11 cellular contexts compared by ENCODE assay signal in the genomic region with DNA sequence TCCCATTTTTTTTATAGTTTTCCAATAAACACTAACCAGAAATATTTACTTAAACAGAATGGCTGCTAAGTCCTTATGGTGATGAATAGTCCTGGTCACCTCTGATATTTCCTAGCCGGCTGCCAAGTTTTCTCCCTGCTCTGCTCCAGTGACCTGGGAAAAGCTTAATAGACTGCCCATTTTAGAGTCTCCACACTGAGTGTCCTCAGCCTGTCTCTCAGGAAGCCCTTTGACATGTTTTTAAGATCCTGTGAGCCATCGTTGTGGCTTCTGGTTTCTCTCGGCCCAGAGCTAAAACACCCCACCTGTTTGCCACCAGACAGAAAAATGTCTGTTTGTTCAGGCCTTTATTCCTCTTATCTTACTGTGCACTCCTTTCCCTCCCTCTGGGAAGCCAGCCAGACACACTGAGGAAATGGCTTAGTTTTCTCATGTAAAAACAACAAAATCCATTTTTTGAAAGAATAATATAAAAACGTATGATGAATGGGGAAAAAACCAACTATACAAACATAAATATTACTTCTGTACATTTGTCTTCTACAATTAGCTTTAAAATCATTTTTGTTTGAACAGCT. TPM values are rescaled to one million over a fixed set of nuclear protein-coding genes. Genes with fewer than 3 reads are reported as not detected.
A peak's percentile ranks its signal among the peaks of the same experiment; 100 is the strongest.
DNase-seq lines count a peak whose midpoint lies in the region; ATAC-seq, FAIRE-seq and TF ChIP-seq lines count a peak whose summit lies in the region.
"Had no signal": no experiment of that assay in that cellular context is flagged by ENCODE, and none has a peak within 500 bp of the region (broad histone marks: within the 10 kb centered on the region; RNA-seq: fewer than 3 reads in every experiment).

No MANE protein-coding gene starts in this region.

- no peaks in the 10 kb centered on the region for H3K36me3 ChIP-seq in testis (ENCODE audit: low read depth, missing control alignments)
- peaks cover 33% of the 10 kb centered on the region in 2 experiments for H3K36me3 ChIP-seq in mesenchymal stem cell (ENCODE audit: control insufficient read depth in 1 of 2, insufficient read depth in 2 of 2, low read depth in 1 of 2, low read length in 2 of 2)
- peaks cover 9 to 13% of the 10 kb centered on the region in 2 donors for H3K36me3 ChIP-seq in kidney (ENCODE audit: control insufficient read depth in 1 of 2, insufficient read depth in 2 of 2, low read length in 2 of 2)

- FAIRE-seq in islet of Langerhans (lab: Jason Lieb, UNC) (peak; percentile 38), kidney (lab: Jason Lieb, UNC) (no peak)
- FAIRE-seq: colon had no signal

- no peak overlapping the region for H3K4me2 ChIP-seq in mesenchymal stem cell (ENCODE audit: low read length, poor library complexity, severe bottlenecking)

- H3K27me3 ChIP-seq in testis, result no peaks in the 10 kb centered on the region
- no peaks in the 10 kb centered on the region for H3K27me3 ChIP-seq in mesenchymal stem cell (ENCODE audit: control insufficient read depth in 1 of 2, insufficient read depth in 1 of 2, low read length in 2 of 2)

- no peak for ATAC-seq in GM21737 (IDR thresholded peaks at IDR 0.05; ENCODE audit: unreplicated experiment)

- H2BK5ac ChIP-seq in mesenchymal stem cell (ENCODE audit: low read depth, low read length, poor library complexity, severe bottlenecking), result no peak overlapping the region

- H3K14ac ChIP-seq in mesenchymal stem cell (ENCODE audit: low read length in 2 of 2), result no peak overlapping the region

- no peak overlapping the region for H2BK12ac ChIP-seq in mesenchymal stem cell (ENCODE audit: low read length in 2 of 2)

- H3K9me3 ChIP-seq in testis (no peaks in the 10 kb centered on the region), mesenchymal stem cell (ENCODE audit: control insufficient read depth, low read length) (no peaks in the 10 kb centered on the region), kidney (ENCODE audit: control insufficient read depth in 1 of 2, low read length in 2 of 2) (no peaks in the 10 kb centered on the region)

- no peak overlapping the region for H2BK120ac ChIP-seq in mesenchymal stem cell (ENCODE audit: low read depth, low read length)

- H4K8ac ChIP-seq in mesenchymal stem cell (ENCODE audit: low read length), result no peak overlapping the region

- H3K4me1 ChIP-seq in testis (peaks cover 10% of the 10 kb centered on the region), mesenchymal stem cell (ENCODE audit: control insufficient read depth, insufficient read depth, low read depth, low read length) (no peaks in the 10 kb centered on the region), kidney (ENCODE audit: control insufficient read depth in 1 of 2, insufficient read depth in 1 of 2, low read depth in 1 of 2, low read length in 2 of 2) (peaks cover 0 to 6% of the 10 kb centered on the region in 2 donors)

- TF ChIP-seq POLR2A in testis (IDR thresholded peaks at IDR 0.05), result no peak

- H4K91ac ChIP-seq in mesenchymal stem cell (ENCODE audit: low read length), result no peak overlapping the region

- H3K9ac ChIP-seq in mesenchymal stem cell (ENCODE audit: low read length), result no peak overlapping the region
- H3K9ac ChIP-seq in kidney (ENCODE audit: low read length in 2 of 2), result peak overlapping the region in 1 of 2 donors; percentile 8

- peaks cover 1% of the 10 kb centered on the region for H3K79me1 ChIP-seq in mesenchymal stem cell (replicated peaks; ENCODE audit: low read length, poor library complexity, severe bottlenecking)

- 24 to 33% methylated on average over 4 of the region's 4 CpGs for WGBS in testis, 2 donors
- WGBS in mesenchymal stem cell, result 45% methylated on average over 3 of the region's 4 CpGs

- no peak overlapping the region for H2BK15ac ChIP-seq in mesenchymal stem cell (ENCODE audit: low read depth, poor library complexity, severe bottlenecking)

- H2AFZ ChIP-seq in mesenchymal stem cell (ENCODE audit: low read depth, low read length), result no peak overlapping the region

- H3K4me3 ChIP-seq in testis, result no peak overlapping the region
- H3K4me3 ChIP-seq in mesenchymal stem cell (ENCODE audit: insufficient read depth in 1 of 2, low read depth in 1 of 2, low read length in 2 of 2), result no peak overlapping the region
- H3K4me3 ChIP-seq in kidney (ENCODE audit: low read length in 2 of 2), result no peak overlapping the region

- no peak overlapping the region for H3K4ac ChIP-seq in mesenchymal stem cell (ENCODE audit: low read depth in 1 of 2, low read length in 2 of 2)

- intact Hi-C loops in testis (cut with DNase I; ENCODE audit: low total_unique reads) (no loop called here), kidney (cut with DNase I) (no loop called here)

- no peak overlapping the region for H3K23ac ChIP-seq in mesenchymal stem cell (ENCODE audit: low read length in 2 of 2)

- DNase-seq in NCI-H1092 treated with DMSO at 0.1 percent for 48 hours (lab: John Stamatoyannopoulos, UW) (peak; percentile 87), astrocyte of the hippocampus (ENCODE audit: low read depth, low spot score) (peak; percentile 54), testis (peak; percentile 64), mesenchymal stem cell (no peak), kidney (no peak)
- no peak for DNase-seq in activated CD4-positive, alpha-beta T cell treated with anti-CD3 and anti-CD28 coated beads, Interleukin-2, amount 50 U/mL, for 48 hours
- DNase-seq: NCI-H1694 treated with DMSO at 0.1 percent for 48 hours, SIG-M5 had no signal

- H3K27ac ChIP-seq in testis (peak overlapping the region; percentile 14 to 40), mesenchymal stem cell (ENCODE audit: low read length, poor library complexity, severe bottlenecking) (no peak overlapping the region), kidney (ENCODE audit: low read depth in 2 of 2, low read length in 2 of 2) (no peak overlapping the region)

- no peak overlapping the region for H3K18ac ChIP-seq in mesenchymal stem cell (ENCODE audit: low read depth in 1 of 2, low read length in 2 of 2)

- no peak overlapping the region for H2AK5ac ChIP-seq in mesenchymal stem cell (ENCODE audit: low read length, severe bottlenecking)

- no peak for TF ChIP-seq CTCF in testis (IDR thresholded peaks at IDR 0.05)
- TF ChIP-seq CTCF in kidney (IDR thresholded peaks at IDR 0.05; ENCODE audit: borderline replicate concordance, extremely low read depth, insufficient read depth), result no peak

RNA-seq across cellular contexts. Expression of a gene that starts 25.4 kb away (rescaled TPM):
- total RNA-seq in testis, result 10 to 100 TPM; 58.4 to 76.6 TPM
- polyA plus RNA-seq in testis (ENCODE audit: insufficient read depth, low read depth, low replicate concordance), result 96.4 TPM
- 54.3 TPM for polyA plus RNA-seq in mesenchymal stem cell (2013, experiment 1 of 2)
- polyA plus RNA-seq in mesenchymal stem cell (2013, experiment 2 of 2), result 52.7 TPM
- total RNA-seq in kidney, result 178 TPM
- 318 TPM for polyA plus RNA-seq in kidney (ENCODE audit: insufficient read depth, low read depth, low replicate concordance)

RNA-seq across cellular contexts. Expression of a gene that starts 55.5 kb away (rescaled TPM):
- total RNA-seq in testis (10 to 100 TPM; 58.2 to 65.7 TPM), kidney (33.7 TPM)
- polyA plus RNA-seq in testis (ENCODE audit: insufficient read depth, low read depth, low replicate concordance) (35.2 TPM), kidney (ENCODE audit: insufficient read depth, low read depth, low replicate concordance) (47.0 TPM)
- 8.6 TPM for polyA plus RNA-seq in mesenchymal stem cell (2013, experiment 1 of 2)
- 10.1 TPM for polyA plus RNA-seq in mesenchymal stem cell (2013, experiment 2 of 2)

RNA-seq across cellular contexts. Expression of a gene that starts 55.6 kb away (rescaled TPM):
- 10 to 100 TPM; 71.4 to 99.1 TPM for total RNA-seq in testis
- 167 TPM for polyA plus RNA-seq in testis (ENCODE audit: insufficient read depth, low read depth, low replicate concordance)
- 12.9 TPM for polyA plus RNA-seq in mesenchymal stem cell (2013, experiment 1 of 2)
- 13.5 TPM for polyA plus RNA-seq in mesenchymal stem cell (2013, experiment 2 of 2)
- total RNA-seq in kidney, result 17.2 TPM
- 9.6 TPM for polyA plus RNA-seq in kidney (ENCODE audit: insufficient read depth, low read depth, low replicate concordance)

Comparison
In these comparisons a context has a peak if more than half of its experiments do, and no peak if none do; other contexts are left out.
1. DNase-seq: peak in NCI-H1092 treated with DMSO at 0.1 percent for 48 hours (single experiment), astrocyte of the hippocampus (single experiment) and testis (single experiment); none in activated CD4-positive, alpha-beta T cell treated with anti-CD3 and anti-CD28 coated beads, Interleukin-2, amount 50 U/mL, for 48 hours (0 of 2), mesenchymal stem cell (single experiment) and kidney (single experiment).
2. H3K27ac ChIP-seq: peak in testis (2 of 2); none in mesenchymal stem cell (single experiment) and kidney (0 of 2).